ENCODE assay signal across 11 cellular contexts in the genomic region with DNA sequence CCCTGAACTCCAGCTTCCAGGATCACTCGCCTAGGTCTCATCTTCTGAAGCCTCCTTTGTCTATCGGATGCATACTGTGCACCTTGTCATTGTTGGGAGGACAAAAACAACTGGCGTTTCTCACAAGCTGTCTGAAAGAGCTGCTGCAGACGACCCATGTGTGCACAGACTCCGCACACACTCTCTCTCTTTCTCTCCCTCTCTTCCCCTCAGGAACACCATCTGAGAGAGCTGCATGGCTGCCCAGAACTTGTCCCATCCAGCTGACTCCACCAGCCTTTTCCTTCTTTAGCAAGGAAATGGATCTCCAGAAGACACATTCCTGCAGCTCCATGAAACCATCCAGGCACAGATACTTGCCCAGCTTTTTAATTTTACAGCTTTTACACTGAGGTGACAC.
DNase-seq lines count a peak whose midpoint lies in the region; ATAC-seq and TF ChIP-seq lines count a peak whose summit lies in the region.
"Had no signal": no experiment of that assay in that cellular context is flagged by ENCODE, and none has a peak within 500 bp of the region (broad histone marks: within the 10 kb centered on the region; RNA-seq: fewer than 3 reads in every experiment).

No MANE protein-coding gene starts in this region.

- no TSS peak for BruUV-seq in Panc1 (replicated peaks; lab: Mats Ljungman, UMichigan)

- H3K4me1 Mint-ChIP-seq in activated naive CD4-positive, alpha-beta T cell treated with anti-CD3 and anti-CD28 coated beads, Interleukin-2, amount 10 ng/mL, durations not matched to agents 7 days and 5 days: peaks cover 52% of the 10 kb centered on the region
- H3K4me1 Mint-ChIP-seq in immature natural killer cell: peaks cover 30 to 34% of the 10 kb centered on the region in 2 donors
- H3K4me1 Mint-ChIP-seq in stimulated activated effector memory CD8-positive, alpha-beta T cell treated with anti-CD3 and anti-CD28 coated beads, Interleukin-12 subunit alpha, Interleukin-12 subunit beta, amount 100 ng/mL, for 72 hours: peaks cover 35% of the 10 kb centered on the region

- H3K27ac Mint-ChIP-seq in activated naive CD4-positive, alpha-beta T cell treated with anti-CD3 and anti-CD28 coated beads, Interleukin-2, amount 10 ng/mL, durations not matched to agents 7 days and 5 days: peak overlapping the region; percentile 83
- H3K27ac Mint-ChIP-seq in immature natural killer cell: peak overlapping the region in 5 of 6 donors; percentile 47 to 82 (median 54)
- peak overlapping the region; percentile 62 for H3K27ac Mint-ChIP-seq in stimulated activated effector memory CD8-positive, alpha-beta T cell treated with anti-CD3 and anti-CD28 coated beads, Interleukin-12 subunit alpha, Interleukin-12 subunit beta, amount 100 ng/mL, for 72 hours

- H3K27me3 ChIP-seq in Panc1 (ENCODE audit: control insufficient read depth, insufficient read depth, low read length): no peaks in the 10 kb centered on the region
- H3K27me3 ChIP-seq in colonic mucosa: no peaks in the 10 kb centered on the region
- H3K27me3 ChIP-seq in psoas muscle (ENCODE audit: insufficient read depth in 3 of 3, low read length in 2 of 3): no peaks in the 10 kb centered on the region

- DNase-seq in activated naive CD4-positive, alpha-beta T cell treated with anti-CD3 and anti-CD28 coated beads, Interleukin-2, amount 10 ng/mL, durations not matched to agents 7 days and 5 days: no peak
- DNase-seq in activated naive CD4-positive, alpha-beta T cell (lab: John Stamatoyannopoulos, UW): no peak
- DNase-seq in Panc1 (ENCODE audit: low read depth, low spot score) (no peak), immature natural killer cell (no peak), colonic mucosa (no peak), OCI-M2 (lab: John Stamatoyannopoulos, UW; ENCODE audit: unreplicated experiment) (no peak), psoas muscle (no peak)
- DNase-seq in stimulated activated effector memory CD8-positive, alpha-beta T cell treated with anti-CD3 and anti-CD28 coated beads, Interleukin-12 subunit alpha, Interleukin-12 subunit beta, amount 100 ng/mL, for 72 hours (ENCODE audit: low spot score in 2 of 2): no peak
- DNase-seq: NCI-H187 treated with DMSO at 0.1 percent for 48 hours had no signal

- intact Hi-C loops in Panc1 (cut with micrococcal nuclease; ENCODE audit: unreplicated experiment) (no loop called here), colonic mucosa (cut with DNase I) (no loop called here), psoas muscle (cut with DNase I) (no loop called here)

- peaks cover 47% of the 10 kb centered on the region for H3K27me3 Mint-ChIP-seq in activated naive CD4-positive, alpha-beta T cell treated with anti-CD3 and anti-CD28 coated beads, Interleukin-2, amount 10 ng/mL, durations not matched to agents 7 days and 5 days
- peaks cover 25 to 51% (median 36%) of the 10 kb centered on the region in 3 donors for H3K27me3 Mint-ChIP-seq in immature natural killer cell (ENCODE audit: low read depth in 3 of 3)

- H3K9me3 ChIP-seq in Panc1 (ENCODE audit: control insufficient read depth, insufficient read depth, low read depth, low read length): no peaks in the 10 kb centered on the region
- H3K9me3 ChIP-seq in colonic mucosa: no peaks in the 10 kb centered on the region
- H3K9me3 ChIP-seq in psoas muscle: no peaks in the 10 kb centered on the region

- no peak overlapping the region for H3K4me3 ChIP-seq in Panc1 (ENCODE audit: low read depth in 2 of 2, low read length in 2 of 2)
- H3K4me3 ChIP-seq in colonic mucosa: no peak overlapping the region
- H3K4me3 ChIP-seq in psoas muscle: no peak overlapping the region
- H3K4me3 ChIP-seq: K562, SK-N-MC had no signal

- no peaks in the 10 kb centered on the region for H3K36me3 Mint-ChIP-seq in activated naive CD4-positive, alpha-beta T cell treated with anti-CD3 and anti-CD28 coated beads, Interleukin-2, amount 10 ng/mL, durations not matched to agents 7 days and 5 days
- H3K36me3 Mint-ChIP-seq in immature natural killer cell: no peaks in the 10 kb centered on the region
- H3K36me3 Mint-ChIP-seq in stimulated activated effector memory CD8-positive, alpha-beta T cell treated with anti-CD3 and anti-CD28 coated beads, Interleukin-12 subunit alpha, Interleukin-12 subunit beta, amount 100 ng/mL, for 72 hours: peaks cover 11% of the 10 kb centered on the region

- 70 to 84% (median 74%) methylated on average over 5 of the region's 5 CpGs for WGBS in psoas muscle, 3 donors

- POLR2A ChIA-PET in Panc1 (lab: Charles Lee): interaction anchor here (0.5 kb wide), 1 partner anchor 80 kb away, joined by 6 read pairs; no protein-coding TSS in a partner anchor

- peak overlapping the region; percentile 46 for H3K4me3 Mint-ChIP-seq in activated naive CD4-positive, alpha-beta T cell treated with anti-CD3 and anti-CD28 coated beads, Interleukin-2, amount 10 ng/mL, durations not matched to agents 7 days and 5 days
- peak overlapping the region; percentile 48 to 79 (median 66) for H3K4me3 Mint-ChIP-seq in immature natural killer cell
- H3K4me3 Mint-ChIP-seq in stimulated activated effector memory CD8-positive, alpha-beta T cell treated with anti-CD3 and anti-CD28 coated beads, Interleukin-12 subunit alpha, Interleukin-12 subunit beta, amount 100 ng/mL, for 72 hours: peak overlapping the region; percentile 43

- H3K9me3 Mint-ChIP-seq in activated naive CD4-positive, alpha-beta T cell treated with anti-CD3 and anti-CD28 coated beads, Interleukin-2, amount 10 ng/mL, durations not matched to agents 7 days and 5 days: no peaks in the 10 kb centered on the region
- peaks cover 0 to 1% (median 0%) of the 10 kb centered on the region in 6 donors for H3K9me3 Mint-ChIP-seq in immature natural killer cell
- no peaks in the 10 kb centered on the region for H3K9me3 Mint-ChIP-seq in stimulated activated effector memory CD8-positive, alpha-beta T cell treated with anti-CD3 and anti-CD28 coated beads, Interleukin-12 subunit alpha, Interleukin-12 subunit beta, amount 100 ng/mL, for 72 hours

- H3K9ac ChIP-seq in colonic mucosa (ENCODE audit: low read depth in 2 of 2, low read length in 2 of 2): no peak overlapping the region

- CTCF ChIA-PET in activated naive CD4-positive, alpha-beta T cell treated with anti-CD3 and anti-CD28 coated beads, Interleukin-2, amount 10 ng/mL, durations not matched to agents 7 days and 5 days (lab: Charles Lee): interaction anchor here (1.2 to 2.2 kb wide), 6 partner anchors 19 to 182 kb away, joined by 3 to 12 read pairs (median 5); no protein-coding TSS in a partner anchor
- CTCF ChIA-PET in Panc1 (lab: Charles Lee): no interaction called here

- H3K4me1 ChIP-seq in Panc1 (ENCODE audit: control insufficient read depth, insufficient read depth, low read length): peaks cover 17% of the 10 kb centered on the region
- no peaks in the 10 kb centered on the region for H3K4me1 ChIP-seq in colonic mucosa
- H3K4me1 ChIP-seq in psoas muscle: peaks cover 10% of the 10 kb centered on the region

- no peaks in the 10 kb centered on the region for H3K36me3 ChIP-seq in Panc1 (ENCODE audit: control insufficient read depth, insufficient read depth, low read length)
- H3K36me3 ChIP-seq in colonic mucosa: no peaks in the 10 kb centered on the region
- no peaks in the 10 kb centered on the region for H3K36me3 ChIP-seq in psoas muscle (ENCODE audit: insufficient read depth in 1 of 2, low read depth in 1 of 2)

- TF ChIP-seq CTCF in Panc1 (IDR thresholded peaks at IDR 0.05): no peak
- TF ChIP-seq CTCF in colonic mucosa (IDR thresholded peaks at IDR 0.05): no peak
- no peak for TF ChIP-seq CTCF in psoas muscle (IDR thresholded peaks at IDR 0.05)

- H3K27ac ChIP-seq in Panc1 (ENCODE audit: low read length): peak overlapping the region; percentile 60
- no peak overlapping the region for H3K27ac ChIP-seq in colonic mucosa
- H3K27ac ChIP-seq in psoas muscle: no peak overlapping the region
- H3K27ac ChIP-seq: SK-N-MC had no signal

- ATAC-seq in Panc1 (peak; percentile 68), psoas muscle (no peak)
- ATAC-seq in stimulated activated effector memory CD8-positive, alpha-beta T cell treated with anti-CD3 and anti-CD28 coated beads, Interleukin-12 subunit alpha, Interleukin-12 subunit beta, amount 100 ng/mL, for 72 hours: no peak
- ATAC-seq: K562 had no signal

- in situ Hi-C loops in Panc1 (cut with HindIII; ENCODE audit: low pct_unique_long_range_greater_than_20kb, low sequenced_read_pairs): no loop called here
